In the genomic region with DNA sequence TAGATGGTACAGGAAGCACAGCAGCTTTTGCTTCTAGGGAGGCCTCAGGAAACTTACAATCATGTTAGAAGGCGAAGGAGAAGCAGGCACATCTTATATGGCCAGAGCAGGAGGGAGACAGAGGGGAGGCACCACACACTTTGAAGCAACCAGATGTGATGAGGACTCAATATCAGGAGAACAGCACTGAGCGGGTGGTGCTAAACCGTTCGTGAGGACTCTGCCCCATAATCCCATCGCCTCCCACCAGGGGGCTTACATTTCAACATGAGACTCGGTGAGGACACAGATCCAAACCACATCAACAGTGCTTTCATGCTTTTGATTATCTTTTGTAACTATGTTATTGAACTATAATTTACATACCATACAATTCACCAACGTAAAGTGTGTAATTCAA, we compare ENCODE assay signal across 9 cellular contexts. TPM values are rescaled to one million over a fixed set of nuclear protein-coding genes. Genes with fewer than 3 reads are reported as not detected.
A peak's percentile ranks its signal among the peaks of the same experiment; 100 is the strongest.
DNase-seq lines count a peak whose midpoint lies in the region; ATAC-seq, FAIRE-seq and TF ChIP-seq lines count a peak whose summit lies in the region.
"Had no signal": no experiment of that assay in that cellular context is flagged by ENCODE, and none has a peak within 500 bp of the region (broad histone marks: within the 10 kb centered on the region; RNA-seq: fewer than 3 reads in every experiment).

No MANE protein-coding gene starts in this region.

- H3K9me3 ChIP-seq in Panc1 (ENCODE audit: control insufficient read depth, insufficient read depth, low read depth, low read length), result no peaks in the 10 kb centered on the region
- no peaks in the 10 kb centered on the region for H3K9me3 ChIP-seq in psoas muscle
- no peaks in the 10 kb centered on the region for H3K9me3 ChIP-seq in transverse colon

- H3K27me3 ChIP-seq in Panc1 (ENCODE audit: control insufficient read depth, insufficient read depth, low read length), result no peaks in the 10 kb centered on the region
- no peaks in the 10 kb centered on the region for H3K27me3 ChIP-seq in bronchial epithelial cell (ENCODE audit: control insufficient read depth, insufficient read depth, low read length)
- H3K27me3 ChIP-seq in psoas muscle (ENCODE audit: insufficient read depth in 3 of 3, low read length in 2 of 3), result no peaks in the 10 kb centered on the region
- no peaks in the 10 kb centered on the region for H3K27me3 ChIP-seq in transverse colon

- no peak overlapping the region for H3K4me3 ChIP-seq in Panc1 (ENCODE audit: low read depth in 2 of 2, low read length in 2 of 2)
- H3K4me3 ChIP-seq in bronchial epithelial cell (ENCODE audit: low read depth, low read length), result no peak overlapping the region
- H3K4me3 ChIP-seq in psoas muscle, result no peak overlapping the region
- H3K4me3 ChIP-seq in transverse colon, result no peak overlapping the region

- WGBS in psoas muscle, 3 donors, result 68 to 84% (median 78%) methylated on average over 7 of the region's 7 CpGs
- WGBS in transverse colon (ENCODE audit: low coverage in 1 of 2), 2 donors, result 70 to 84% methylated on average over 5 to 7 of the region's 7 CpGs

- TF ChIP-seq EP300 in transverse colon (IDR thresholded peaks at IDR 0.05; ENCODE audit: low read depth), result no peak

- TSS peak; percentile 80 for BruUV-seq in Panc1 (replicated peaks; lab: Mats Ljungman, UMichigan)

- no peak for TF ChIP-seq POLR2A in transverse colon (IDR thresholded peaks at IDR 0.05)

- intact Hi-C loops in Panc1 (cut with micrococcal nuclease; ENCODE audit: unreplicated experiment), result no loop called here
- intact Hi-C loops in psoas muscle (cut with DNase I), result no loop called here
- intact Hi-C loops in transverse colon (cut with DNase I; ENCODE audit: low total_unique reads), result no loop called here

- FAIRE-seq in bronchial epithelial cell (lab: Jason Lieb, UNC), result no peak
- FAIRE-seq: colon had no signal

- H3K27ac ChIP-seq in Panc1 (ENCODE audit: low read length) (no peak overlapping the region), psoas muscle (peak overlapping the region; percentile 58), transverse colon (no peak overlapping the region)

- CTCF ChIA-PET in Panc1 (lab: Charles Lee), result no interaction called here

- H3K36me3 ChIP-seq in Panc1 (ENCODE audit: control insufficient read depth, insufficient read depth, low read length), result peaks cover 32% of the 10 kb centered on the region
- peaks cover 3% of the 10 kb centered on the region for H3K36me3 ChIP-seq in bronchial epithelial cell (ENCODE audit: control insufficient read depth, insufficient read depth, low read length)
- H3K36me3 ChIP-seq in psoas muscle (ENCODE audit: insufficient read depth in 1 of 2, low read depth in 1 of 2), result peaks cover 9 to 64% of the 10 kb centered on the region in 2 donors
- peaks cover 0 to 36% (median 16%) of the 10 kb centered on the region in 4 donors for H3K36me3 ChIP-seq in transverse colon

- TF ChIP-seq CTCF in Panc1 (IDR thresholded peaks at IDR 0.05), result no peak; the same call in 1 of the 2 replicates
- peak; percentile 15 for TF ChIP-seq CTCF in bronchial epithelial cell (IDR thresholded peaks at IDR 0.05; ENCODE audit: insufficient read depth, low read length, severe bottlenecking)
- TF ChIP-seq CTCF in psoas muscle (IDR thresholded peaks at IDR 0.05), result peak; percentile 4
- no peak for TF ChIP-seq CTCF in transverse colon (IDR thresholded peaks at IDR 0.05)

- in situ Hi-C loops in Panc1 (cut with HindIII; ENCODE audit: low pct_unique_long_range_greater_than_20kb, low sequenced_read_pairs) (no loop called here), transverse colon (cut with MboI; ENCODE audit: low pct_ligation_motif_present in 1 of 4, low pct_unique_long_range_greater_than_20kb in 1 of 4, low sequenced_read_pairs in 3 of 4) (no loop called here)

- DNase-seq in Daoy (ENCODE audit: low read depth), result peak; percentile 66
- no peak for DNase-seq in Panc1 (ENCODE audit: low read depth, low spot score)
- DNase-seq in bronchial epithelial cell (ENCODE audit: low read depth), result no peak
- no peak for DNase-seq in psoas muscle
- DNase-seq in transverse colon, result no peak
- no peak for DNase-seq in NCI-H1105 treated with DMSO at 0.1 percent for 48 hours (lab: John Stamatoyannopoulos, UW)
- DNase-seq in DMS153 (lab: John Stamatoyannopoulos, UW), result no peak
- no peak for DNase-seq in anterior cingulate cortex (lab: John Stamatoyannopoulos, UW)

- no peaks in the 10 kb centered on the region for H3K4me1 ChIP-seq in Panc1 (ENCODE audit: control insufficient read depth, insufficient read depth, low read length)
- no peaks in the 10 kb centered on the region for H3K4me1 ChIP-seq in psoas muscle
- H3K4me1 ChIP-seq in transverse colon, result no peaks in the 10 kb centered on the region

- POLR2A ChIA-PET in Panc1 (lab: Charles Lee), result no interaction called here

- peak; percentile 52; the same call in 1 of the 2 replicates for ATAC-seq in Panc1
- ATAC-seq in psoas muscle, result no peak

RNA-seq across cellular contexts. Expression of gene TMEM44, which starts 7.6 kb away (rescaled TPM):
- 8.8 and 12.9 TPM in 2 replicates for total RNA-seq in Daoy (2014; rRNA removed; shearing (Covaris generic))
- total RNA-seq in Panc1 (2021; ENCODE audit: unreplicated experiment) (70.1 TPM), bronchial epithelial cell (8.4 and 9.0 TPM in 2 replicates), psoas muscle (1 to 10 TPM; 2.0 to 4.4 (median 2.9) TPM), transverse colon (100 to 1,000 TPM in 1 of 4 donors, 10 to 100 TPM in 3; 52.0 to 101 (median 58.8) TPM)
- polyA plus RNA-seq in Panc1 (2012; ENCODE audit: insufficient read length), result 69.9 TPM
- 1 to 10 TPM; 2.1 to 4.1 (median 3.5) TPM for polyA plus RNA-seq in psoas muscle

RNA-seq across cellular contexts. Expression of gene LSG1, which starts 31.2 kb away (rescaled TPM):
- total RNA-seq in Daoy (2014; rRNA removed; shearing (Covaris generic)), result 78.6 and 99.5 TPM in 2 replicates
- 72.9 TPM for total RNA-seq in Panc1 (2021; ENCODE audit: unreplicated experiment)
- 52.9 TPM for polyA plus RNA-seq in Panc1 (2012; ENCODE audit: insufficient read length)
- total RNA-seq in bronchial epithelial cell, result 36.2 and 50.3 TPM in 2 replicates
- 10 to 100 TPM; 24.8 to 37.5 (median 28.7) TPM for total RNA-seq in psoas muscle
- 10 to 100 TPM; 22.8 to 46.8 (median 43.8) TPM for polyA plus RNA-seq in psoas muscle
- 10 to 100 TPM; 18.7 to 69.9 (median 52.8) TPM for total RNA-seq in transverse colon

RNA-seq across cellular contexts. Expression of gene FAM43A, which starts 44.9 kb away (rescaled TPM):
- total RNA-seq in Daoy (2014; rRNA removed; shearing (Covaris generic)), result 69.2 and 82.0 TPM in 2 replicates
- 51.4 TPM for total RNA-seq in Panc1 (2021; ENCODE audit: unreplicated experiment)
- 76.9 TPM for polyA plus RNA-seq in Panc1 (2012; ENCODE audit: insufficient read length)
- 2.9 and 3.7 TPM in 2 replicates for total RNA-seq in bronchial epithelial cell
- total RNA-seq in psoas muscle, result 1 to 10 TPM; 6.0 to 7.7 (median 6.9) TPM
- polyA plus RNA-seq in psoas muscle, result 1 to 10 TPM; 4.1 to 6.9 (median 6.8) TPM
- 100 to 1,000 TPM in 2 of 4 donors, 10 to 100 TPM in 2; 31.2 to 111 (median 95.9) TPM for total RNA-seq in transverse colon

Comparison
In these comparisons a context has a peak if more than half of its experiments do, and no peak if none do; other contexts are left out.
1. CTCF ChIP-seq: peak in bronchial epithelial cell (single experiment) and psoas muscle (single experiment); none in Panc1 (single experiment) and transverse colon (0 of 5).